ENCODE assay signal across 1 cellular context in the genomic region with DNA sequence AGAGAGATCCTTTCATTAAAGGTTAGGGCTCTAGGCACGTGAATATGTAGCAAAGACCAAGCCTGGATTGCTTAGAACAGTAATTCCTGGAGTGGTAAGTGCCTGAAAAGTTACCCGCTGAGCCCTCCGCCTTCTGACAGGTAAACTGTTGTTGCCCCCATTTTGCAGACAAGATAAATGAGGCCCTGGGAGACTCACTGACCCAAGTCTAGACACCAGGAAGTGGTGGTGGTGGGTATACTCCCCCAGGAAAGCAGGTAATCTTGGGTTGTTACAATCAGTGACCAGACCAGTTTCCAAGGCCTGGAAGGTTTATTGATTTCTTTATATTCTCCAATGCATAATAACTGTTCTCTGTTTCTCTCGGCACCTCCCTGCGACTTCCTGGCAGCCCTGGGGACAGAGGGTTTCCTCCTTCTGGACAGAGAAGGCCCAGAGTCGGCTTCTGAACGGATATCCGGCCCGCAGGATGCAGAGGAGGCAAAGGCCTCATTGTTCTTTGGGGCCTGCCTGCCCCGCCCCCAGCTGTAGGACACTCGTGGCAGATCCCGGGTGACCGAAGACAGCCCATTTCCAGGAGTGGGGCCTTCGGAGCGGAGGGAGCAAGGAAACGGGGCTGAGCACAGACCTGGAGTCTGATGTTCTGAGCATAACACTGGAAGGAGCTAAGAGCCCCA.
TF ChIP-seq lines count a peak whose summit lies in the region.

No MANE protein-coding gene starts in this region.

TF ChIP-seq in GM12878, 131 proteins besides CTCF, POLR2A, EP300 and RAD21 (continued from another document):
- TF ChIP-seq, protein P1, sequence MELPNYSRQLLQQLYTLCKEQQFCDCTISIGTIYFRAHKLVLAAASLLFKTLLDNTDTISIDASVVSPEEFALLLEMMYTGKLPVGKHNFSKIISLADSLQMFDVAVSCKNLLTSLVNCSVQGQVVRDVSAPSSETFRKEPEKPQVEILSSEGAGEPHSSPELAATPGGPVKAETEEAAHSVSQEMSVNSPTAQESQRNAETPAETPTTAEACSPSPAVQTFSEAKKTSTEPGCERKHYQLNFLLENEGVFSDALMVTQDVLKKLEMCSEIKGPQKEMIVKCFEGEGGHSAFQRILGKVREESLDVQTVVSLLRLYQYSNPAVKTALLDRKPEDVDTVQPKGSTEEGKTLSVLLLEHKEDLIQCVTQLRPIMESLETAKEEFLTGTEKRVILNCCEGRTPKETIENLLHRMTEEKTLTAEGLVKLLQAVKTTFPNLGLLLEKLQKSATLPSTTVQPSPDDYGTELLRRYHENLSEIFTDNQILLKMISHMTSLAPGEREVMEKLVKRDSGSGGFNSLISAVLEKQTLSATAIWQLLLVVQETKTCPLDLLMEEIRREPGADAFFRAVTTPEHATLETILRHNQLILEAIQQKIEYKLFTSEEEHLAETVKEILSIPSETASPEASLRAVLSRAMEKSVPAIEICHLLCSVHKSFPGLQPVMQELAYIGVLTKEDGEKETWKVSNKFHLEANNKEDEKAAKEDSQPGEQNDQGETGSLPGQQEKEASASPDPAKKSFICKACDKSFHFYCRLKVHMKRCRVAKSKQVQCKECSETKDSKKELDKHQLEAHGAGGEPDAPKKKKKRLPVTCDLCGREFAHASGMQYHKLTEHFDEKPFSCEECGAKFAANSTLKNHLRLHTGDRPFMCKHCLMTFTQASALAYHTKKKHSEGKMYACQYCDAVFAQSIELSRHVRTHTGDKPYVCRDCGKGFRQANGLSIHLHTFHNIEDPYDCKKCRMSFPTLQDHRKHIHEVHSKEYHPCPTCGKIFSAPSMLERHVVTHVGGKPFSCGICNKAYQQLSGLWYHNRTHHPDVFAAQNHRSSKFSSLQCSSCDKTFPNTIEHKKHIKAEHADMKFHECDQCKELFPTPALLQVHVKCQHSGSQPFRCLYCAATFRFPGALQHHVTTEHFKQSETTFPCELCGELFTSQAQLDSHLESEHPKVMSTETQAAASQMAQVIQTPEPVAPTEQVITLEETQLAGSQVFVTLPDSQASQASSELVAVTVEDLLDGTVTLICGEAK (IDR thresholded peaks at IDR 0.05; ENCODE audit: borderline replicate concordance) = peak; percentile 76
